Comparison of ENCODE assay signal across 13 cellular contexts in genomic region chr1:70910013-70910412, GRCh38.
A peak's percentile ranks its signal among the peaks of the same experiment; 100 is the strongest.
DNase-seq lines count a peak whose midpoint lies in the region; ATAC-seq, FAIRE-seq and TF ChIP-seq lines count a peak whose summit lies in the region.
"Had no signal": no experiment of that assay in that cellular context is flagged by ENCODE, and none has a peak within 500 bp of the region (broad histone marks: within the 10 kb centered on the region; RNA-seq: fewer than 3 reads in every experiment).

No MANE protein-coding gene starts in this region.

- intact Hi-C loops in left colon (cut with DNase I, micrococcal nuclease) = no loop called here

- TF ChIP-seq POLR2A in GM18505 (IDR thresholded peaks at IDR 0.05; ENCODE audit: borderline replicate concordance, extremely low read depth, insufficient read depth, insufficient read length) = no peak
- no peak for TF ChIP-seq POLR2A in H54 (IDR thresholded peaks at IDR 0.05; ENCODE audit: low read depth, low read length)

- H3K4me3 Mint-ChIP-seq in T-helper 2 cell treated with Interferon-gamma antibody and Interleukin-4, amounts not matched to agents 5 μg/mL and 100 μg/mL, for 36 hours = peak overlapping the region; percentile 41
- H3K4me3 Mint-ChIP-seq: stimulated activated naive CD8-positive, alpha-beta T cell treated with anti-CD3 and anti-CD28 coated beads, Interleukin-15, Interleukin-2, amounts not matched to agents 100 ng/mL and 50 ng/mL, for 24 hours had no signal

- peaks cover 19% of the 10 kb centered on the region for H3K4me1 Mint-ChIP-seq in T-helper 2 cell treated with Interferon-gamma antibody and Interleukin-4, amounts not matched to agents 5 μg/mL and 100 μg/mL, for 36 hours (ENCODE audit: low read depth)

- H3K9me3 Mint-ChIP-seq in T-helper 2 cell treated with Interferon-gamma antibody and Interleukin-4, amounts not matched to agents 5 μg/mL and 100 μg/mL, for 36 hours = peaks cover 7% of the 10 kb centered on the region

- DNase-seq in T-helper 2 cell treated with Interferon-gamma antibody and Interleukin-4, amounts not matched to agents 5 μg/mL and 100 μg/mL, for 36 hours (ENCODE audit: low spot score) = peak; percentile 40
- DNase-seq in germinal center (ENCODE audit: low spot score) = no peak
- no peak for DNase-seq in DMS53 treated with DMSO at 0.1 percent for 48 hours (lab: John Stamatoyannopoulos, UW; ENCODE audit: unreplicated experiment)
- DNase-seq in left colon = no peak
- DNase-seq in H54 (ENCODE audit: insufficient read length, low spot score) = no peak
- DNase-seq: NCI-H146; NCI-H748 treated with DMSO at 0.1 percent for 48 hours; stimulated activated CD4-positive, alpha-beta T cell treated with anti-CD3 and anti-CD28 coated beads, Interleukin-4, amount 100 ng/mL, for 1 hour had no signal

- ATAC-seq in GM18505 (IDR thresholded peaks at IDR 0.05; ENCODE audit: unreplicated experiment) (peak; percentile 81), GM21390 (IDR thresholded peaks at IDR 0.05; ENCODE audit: unreplicated experiment) (peak; percentile 78), HG03045 (IDR thresholded peaks at IDR 0.05; ENCODE audit: unreplicated experiment) (peak; percentile 53), left colon (no peak)

- FAIRE-seq in H54 (lab: Jason Lieb, UNC) = no peak
- FAIRE-seq: G401.6 had no signal

- peaks cover 5% of the 10 kb centered on the region for H3K27me3 Mint-ChIP-seq in T-helper 2 cell treated with Interferon-gamma antibody and Interleukin-4, amounts not matched to agents 5 μg/mL and 100 μg/mL, for 36 hours (ENCODE audit: low read depth)
- H3K27me3 Mint-ChIP-seq: stimulated activated naive CD8-positive, alpha-beta T cell treated with anti-CD3 and anti-CD28 coated beads, Interleukin-15, Interleukin-2, amounts not matched to agents 100 ng/mL and 50 ng/mL, for 24 hours had no signal

- peak overlapping the region; percentile 83 for H3K27ac Mint-ChIP-seq in T-helper 2 cell treated with Interferon-gamma antibody and Interleukin-4, amounts not matched to agents 5 μg/mL and 100 μg/mL, for 36 hours
- H3K27ac Mint-ChIP-seq: stimulated activated naive CD8-positive, alpha-beta T cell treated with anti-CD3 and anti-CD28 coated beads, Interleukin-15, Interleukin-2, amounts not matched to agents 100 ng/mL and 50 ng/mL, for 24 hours had no signal

- peaks cover 11% of the 10 kb centered on the region for H3K36me3 Mint-ChIP-seq in T-helper 2 cell treated with Interferon-gamma antibody and Interleukin-4, amounts not matched to agents 5 μg/mL and 100 μg/mL, for 36 hours (ENCODE audit: low read depth)
